10 cellular contexts compared by ENCODE assay signal in the genomic region with DNA sequence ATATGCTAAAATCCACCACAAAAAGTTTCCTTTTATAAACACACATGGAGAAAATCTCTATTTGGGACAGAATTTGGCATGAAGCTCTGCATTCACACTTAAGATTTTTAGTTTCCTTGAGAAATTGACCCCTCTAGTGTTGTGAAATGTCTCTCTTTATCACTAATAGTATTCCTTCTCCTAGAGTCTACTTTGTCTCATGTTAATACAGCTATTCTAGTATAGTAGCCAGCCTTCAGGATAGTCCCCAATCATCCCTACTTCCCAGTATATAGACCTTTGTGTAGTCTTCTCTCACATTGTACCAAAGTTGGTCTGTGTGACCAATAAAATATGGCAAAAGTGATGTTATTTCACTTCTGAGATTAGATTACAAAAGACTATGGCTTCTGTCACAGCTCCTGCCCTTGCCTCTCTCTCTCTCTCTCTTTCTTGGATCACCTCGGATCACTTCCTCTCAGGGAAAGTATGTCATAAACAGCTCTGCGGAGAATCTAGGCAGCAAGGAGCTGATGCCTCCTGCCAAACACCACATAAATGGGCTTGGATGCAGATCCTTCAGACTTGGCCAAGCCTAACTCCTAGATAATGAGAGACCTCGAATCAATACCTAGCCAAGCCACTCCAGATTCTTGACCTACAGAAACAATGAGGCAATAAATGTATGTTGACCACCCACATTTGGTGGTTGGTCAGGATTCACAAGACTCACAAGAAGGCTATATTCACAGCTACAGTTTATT. TPM values are rescaled to one million over a fixed set of nuclear protein-coding genes. Genes with fewer than 3 reads are reported as not detected.
DNase-seq lines count a peak whose midpoint lies in the region; ATAC-seq and TF ChIP-seq lines count a peak whose summit lies in the region.
"Had no signal": no experiment of that assay in that cellular context is flagged by ENCODE, and none has a peak within 500 bp of the region (broad histone marks: within the 10 kb centered on the region; RNA-seq: fewer than 3 reads in every experiment).

No MANE protein-coding gene starts in this region.

- no peak for DNase-seq in activated T-cell treated with anti-CD3 and anti-CD28 coated beads, Interleukin-2, amount 50 U/mL, for 24 hours
- DNase-seq in activated T-cell treated with anti-CD3 and anti-CD28 coated beads for 4 hours = no peak
- DNase-seq in HCEC 1CT = no peak
- no peak for DNase-seq in ascending aorta (ENCODE audit: low spot score in 2 of 2)
- no peak for DNase-seq in activated gamma-delta T cell (lab: John Stamatoyannopoulos, UW)
- DNase-seq: NCI-H1048, occipital lobe had no signal

- peaks cover 2% of the 10 kb centered on the region for H3K9me3 Mint-ChIP-seq in activated T-cell treated with anti-CD3 and anti-CD28 coated beads, Interleukin-2, amount 50 U/mL, for 24 hours
- peaks cover 3% of the 10 kb centered on the region for H3K9me3 Mint-ChIP-seq in activated naive CD8-positive, alpha-beta T cell (ENCODE audit: low read depth)
- H3K9me3 Mint-ChIP-seq in stimulated activated memory B cell treated with anti-CD40 and anti-IgM and Interleukin-4, amounts not matched to agents 10 μg/mL and 1 μg/mL and 100 μg/mL, for 72 hours = no peaks in the 10 kb centered on the region

- H3K4me3 ChIP-seq in ascending aorta = no peak overlapping the region

- no peaks in the 10 kb centered on the region for H3K9me3 ChIP-seq in ascending aorta

- intact Hi-C loops in ascending aorta (cut with DNase I) = no loop called here

- H3K4me1 Mint-ChIP-seq in activated T-cell treated with anti-CD3 and anti-CD28 coated beads, Interleukin-2, amount 50 U/mL, for 24 hours (ENCODE audit: low read depth) = peaks cover 58% of the 10 kb centered on the region
- H3K4me1 Mint-ChIP-seq in activated naive CD8-positive, alpha-beta T cell (ENCODE audit: low read depth) = peaks cover 55% of the 10 kb centered on the region
- peaks cover 59% of the 10 kb centered on the region for H3K4me1 Mint-ChIP-seq in stimulated activated memory B cell treated with anti-CD40 and anti-IgM and Interleukin-4, amounts not matched to agents 10 μg/mL and 1 μg/mL and 100 μg/mL, for 72 hours

- H3K27ac ChIP-seq in ascending aorta = no peak overlapping the region

- H3K27me3 ChIP-seq in ascending aorta = no peaks in the 10 kb centered on the region

- no peaks in the 10 kb centered on the region for H3K36me3 Mint-ChIP-seq in activated T-cell treated with anti-CD3 and anti-CD28 coated beads, Interleukin-2, amount 50 U/mL, for 24 hours (ENCODE audit: low read depth)
- peaks cover 6% of the 10 kb centered on the region for H3K36me3 Mint-ChIP-seq in activated naive CD8-positive, alpha-beta T cell
- no peaks in the 10 kb centered on the region for H3K36me3 Mint-ChIP-seq in stimulated activated memory B cell treated with anti-CD40 and anti-IgM and Interleukin-4, amounts not matched to agents 10 μg/mL and 1 μg/mL and 100 μg/mL, for 72 hours

- H3K4me3 Mint-ChIP-seq in activated T-cell treated with anti-CD3 and anti-CD28 coated beads, Interleukin-2, amount 50 U/mL, for 24 hours = peak overlapping the region; percentile 23
- H3K4me3 Mint-ChIP-seq in activated naive CD8-positive, alpha-beta T cell = peak overlapping the region; percentile 59
- H3K4me3 Mint-ChIP-seq in stimulated activated memory B cell treated with anti-CD40 and anti-IgM and Interleukin-4, amounts not matched to agents 10 μg/mL and 1 μg/mL and 100 μg/mL, for 72 hours = peak overlapping the region; percentile 29

- no peaks in the 10 kb centered on the region for H3K36me3 ChIP-seq in ascending aorta

- no peaks in the 10 kb centered on the region for H3K27me3 Mint-ChIP-seq in activated T-cell treated with anti-CD3 and anti-CD28 coated beads, Interleukin-2, amount 50 U/mL, for 24 hours
- no peaks in the 10 kb centered on the region for H3K27me3 Mint-ChIP-seq in activated naive CD8-positive, alpha-beta T cell
- H3K27me3 Mint-ChIP-seq in stimulated activated memory B cell treated with anti-CD40 and anti-IgM and Interleukin-4, amounts not matched to agents 10 μg/mL and 1 μg/mL and 100 μg/mL, for 72 hours = no peaks in the 10 kb centered on the region

- no peak for TF ChIP-seq CTCF in ascending aorta (IDR thresholded peaks at IDR 0.05)

- ATAC-seq in HG03097 (IDR thresholded peaks at IDR 0.05; ENCODE audit: low FRiP score, unreplicated experiment) = peak; percentile 5
- no peak for ATAC-seq in stimulated activated memory B cell treated with anti-CD40 and anti-IgM and Interleukin-4, amounts not matched to agents 10 μg/mL and 1 μg/mL and 100 μg/mL, for 72 hours

- no peaks in the 10 kb centered on the region for H3K4me1 ChIP-seq in ascending aorta

- H3K27ac Mint-ChIP-seq in activated T-cell treated with anti-CD3 and anti-CD28 coated beads, Interleukin-2, amount 50 U/mL, for 24 hours = peak overlapping the region; percentile 90
- H3K27ac Mint-ChIP-seq in activated naive CD8-positive, alpha-beta T cell = peak overlapping the region; percentile 97
- peak overlapping the region; percentile 96 for H3K27ac Mint-ChIP-seq in stimulated activated memory B cell treated with anti-CD40 and anti-IgM and Interleukin-4, amounts not matched to agents 10 μg/mL and 1 μg/mL and 100 μg/mL, for 72 hours

RNA-seq across cellular contexts. Expression of a gene that starts 59.7 kb away (rescaled TPM):
- 38.5 TPM for total RNA-seq in ascending aorta
